ENCODE assay signal across 2 cellular contexts in the genomic region with DNA sequence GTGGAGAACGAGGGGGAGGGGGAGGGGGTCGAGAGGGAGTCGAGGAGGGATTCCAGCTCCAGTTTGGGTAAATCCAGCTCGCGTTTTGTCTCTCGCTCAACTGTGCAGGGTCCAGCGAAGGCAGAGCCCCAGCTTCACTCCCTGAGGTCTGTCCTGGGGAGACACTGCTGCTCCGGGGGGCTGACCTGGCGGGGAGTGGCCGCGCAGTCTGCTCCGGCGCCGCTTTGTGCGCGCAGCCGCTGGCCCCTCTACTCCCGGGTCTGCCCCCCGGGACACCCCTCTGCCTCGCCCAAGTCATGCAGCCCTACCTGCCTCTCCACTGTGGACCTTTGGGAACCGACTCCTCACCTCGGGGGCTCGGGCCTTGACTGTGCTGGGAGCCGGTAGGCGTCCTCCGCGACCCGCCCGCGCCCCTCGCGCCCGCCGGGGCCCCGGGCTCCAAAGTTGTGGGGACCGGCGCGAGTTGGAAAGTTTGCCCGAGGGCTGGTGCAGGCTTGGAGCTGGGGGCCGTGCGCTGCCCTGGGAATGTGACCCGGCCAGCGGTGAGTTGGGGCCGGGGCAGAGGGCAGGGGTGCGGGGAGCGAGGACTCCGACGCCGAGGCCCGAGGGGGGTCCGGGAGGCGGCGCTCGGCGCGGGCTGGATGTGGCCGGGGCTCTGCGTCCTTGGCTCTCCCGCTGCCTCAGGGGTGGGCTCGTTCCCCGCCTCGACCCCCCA.
TF ChIP-seq lines count a peak whose summit lies in the region.

A gene (plus strand): TSS at position 137 of the 715 bp plus-strand sequence. CDS start 12,002 bp downstream, outside the sequence.

TF ChIP-seq in GM23338, 12 proteins besides CTCF, POLR2A, EP300 and RAD21 (continues in another document):
- TF ChIP-seq EZH2phosphoT487 (IDR thresholded peaks at IDR 0.05; ENCODE audit: unreplicated experiment): no peak
- TF ChIP-seq, protein P1, sequence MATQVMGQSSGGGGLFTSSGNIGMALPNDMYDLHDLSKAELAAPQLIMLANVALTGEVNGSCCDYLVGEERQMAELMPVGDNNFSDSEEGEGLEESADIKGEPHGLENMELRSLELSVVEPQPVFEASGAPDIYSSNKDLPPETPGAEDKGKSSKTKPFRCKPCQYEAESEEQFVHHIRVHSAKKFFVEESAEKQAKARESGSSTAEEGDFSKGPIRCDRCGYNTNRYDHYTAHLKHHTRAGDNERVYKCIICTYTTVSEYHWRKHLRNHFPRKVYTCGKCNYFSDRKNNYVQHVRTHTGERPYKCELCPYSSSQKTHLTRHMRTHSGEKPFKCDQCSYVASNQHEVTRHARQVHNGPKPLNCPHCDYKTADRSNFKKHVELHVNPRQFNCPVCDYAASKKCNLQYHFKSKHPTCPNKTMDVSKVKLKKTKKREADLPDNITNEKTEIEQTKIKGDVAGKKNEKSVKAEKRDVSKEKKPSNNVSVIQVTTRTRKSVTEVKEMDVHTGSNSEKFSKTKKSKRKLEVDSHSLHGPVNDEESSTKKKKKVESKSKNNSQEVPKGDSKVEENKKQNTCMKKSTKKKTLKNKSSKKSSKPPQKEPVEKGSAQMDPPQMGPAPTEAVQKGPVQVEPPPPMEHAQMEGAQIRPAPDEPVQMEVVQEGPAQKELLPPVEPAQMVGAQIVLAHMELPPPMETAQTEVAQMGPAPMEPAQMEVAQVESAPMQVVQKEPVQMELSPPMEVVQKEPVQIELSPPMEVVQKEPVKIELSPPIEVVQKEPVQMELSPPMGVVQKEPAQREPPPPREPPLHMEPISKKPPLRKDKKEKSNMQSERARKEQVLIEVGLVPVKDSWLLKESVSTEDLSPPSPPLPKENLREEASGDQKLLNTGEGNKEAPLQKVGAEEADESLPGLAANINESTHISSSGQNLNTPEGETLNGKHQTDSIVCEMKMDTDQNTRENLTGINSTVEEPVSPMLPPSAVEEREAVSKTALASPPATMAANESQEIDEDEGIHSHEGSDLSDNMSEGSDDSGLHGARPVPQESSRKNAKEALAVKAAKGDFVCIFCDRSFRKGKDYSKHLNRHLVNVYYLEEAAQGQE (IDR thresholded peaks at IDR 0.05; ENCODE audit: unreplicated experiment): peak; percentile 31
- TF ChIP-seq, protein P2, sequence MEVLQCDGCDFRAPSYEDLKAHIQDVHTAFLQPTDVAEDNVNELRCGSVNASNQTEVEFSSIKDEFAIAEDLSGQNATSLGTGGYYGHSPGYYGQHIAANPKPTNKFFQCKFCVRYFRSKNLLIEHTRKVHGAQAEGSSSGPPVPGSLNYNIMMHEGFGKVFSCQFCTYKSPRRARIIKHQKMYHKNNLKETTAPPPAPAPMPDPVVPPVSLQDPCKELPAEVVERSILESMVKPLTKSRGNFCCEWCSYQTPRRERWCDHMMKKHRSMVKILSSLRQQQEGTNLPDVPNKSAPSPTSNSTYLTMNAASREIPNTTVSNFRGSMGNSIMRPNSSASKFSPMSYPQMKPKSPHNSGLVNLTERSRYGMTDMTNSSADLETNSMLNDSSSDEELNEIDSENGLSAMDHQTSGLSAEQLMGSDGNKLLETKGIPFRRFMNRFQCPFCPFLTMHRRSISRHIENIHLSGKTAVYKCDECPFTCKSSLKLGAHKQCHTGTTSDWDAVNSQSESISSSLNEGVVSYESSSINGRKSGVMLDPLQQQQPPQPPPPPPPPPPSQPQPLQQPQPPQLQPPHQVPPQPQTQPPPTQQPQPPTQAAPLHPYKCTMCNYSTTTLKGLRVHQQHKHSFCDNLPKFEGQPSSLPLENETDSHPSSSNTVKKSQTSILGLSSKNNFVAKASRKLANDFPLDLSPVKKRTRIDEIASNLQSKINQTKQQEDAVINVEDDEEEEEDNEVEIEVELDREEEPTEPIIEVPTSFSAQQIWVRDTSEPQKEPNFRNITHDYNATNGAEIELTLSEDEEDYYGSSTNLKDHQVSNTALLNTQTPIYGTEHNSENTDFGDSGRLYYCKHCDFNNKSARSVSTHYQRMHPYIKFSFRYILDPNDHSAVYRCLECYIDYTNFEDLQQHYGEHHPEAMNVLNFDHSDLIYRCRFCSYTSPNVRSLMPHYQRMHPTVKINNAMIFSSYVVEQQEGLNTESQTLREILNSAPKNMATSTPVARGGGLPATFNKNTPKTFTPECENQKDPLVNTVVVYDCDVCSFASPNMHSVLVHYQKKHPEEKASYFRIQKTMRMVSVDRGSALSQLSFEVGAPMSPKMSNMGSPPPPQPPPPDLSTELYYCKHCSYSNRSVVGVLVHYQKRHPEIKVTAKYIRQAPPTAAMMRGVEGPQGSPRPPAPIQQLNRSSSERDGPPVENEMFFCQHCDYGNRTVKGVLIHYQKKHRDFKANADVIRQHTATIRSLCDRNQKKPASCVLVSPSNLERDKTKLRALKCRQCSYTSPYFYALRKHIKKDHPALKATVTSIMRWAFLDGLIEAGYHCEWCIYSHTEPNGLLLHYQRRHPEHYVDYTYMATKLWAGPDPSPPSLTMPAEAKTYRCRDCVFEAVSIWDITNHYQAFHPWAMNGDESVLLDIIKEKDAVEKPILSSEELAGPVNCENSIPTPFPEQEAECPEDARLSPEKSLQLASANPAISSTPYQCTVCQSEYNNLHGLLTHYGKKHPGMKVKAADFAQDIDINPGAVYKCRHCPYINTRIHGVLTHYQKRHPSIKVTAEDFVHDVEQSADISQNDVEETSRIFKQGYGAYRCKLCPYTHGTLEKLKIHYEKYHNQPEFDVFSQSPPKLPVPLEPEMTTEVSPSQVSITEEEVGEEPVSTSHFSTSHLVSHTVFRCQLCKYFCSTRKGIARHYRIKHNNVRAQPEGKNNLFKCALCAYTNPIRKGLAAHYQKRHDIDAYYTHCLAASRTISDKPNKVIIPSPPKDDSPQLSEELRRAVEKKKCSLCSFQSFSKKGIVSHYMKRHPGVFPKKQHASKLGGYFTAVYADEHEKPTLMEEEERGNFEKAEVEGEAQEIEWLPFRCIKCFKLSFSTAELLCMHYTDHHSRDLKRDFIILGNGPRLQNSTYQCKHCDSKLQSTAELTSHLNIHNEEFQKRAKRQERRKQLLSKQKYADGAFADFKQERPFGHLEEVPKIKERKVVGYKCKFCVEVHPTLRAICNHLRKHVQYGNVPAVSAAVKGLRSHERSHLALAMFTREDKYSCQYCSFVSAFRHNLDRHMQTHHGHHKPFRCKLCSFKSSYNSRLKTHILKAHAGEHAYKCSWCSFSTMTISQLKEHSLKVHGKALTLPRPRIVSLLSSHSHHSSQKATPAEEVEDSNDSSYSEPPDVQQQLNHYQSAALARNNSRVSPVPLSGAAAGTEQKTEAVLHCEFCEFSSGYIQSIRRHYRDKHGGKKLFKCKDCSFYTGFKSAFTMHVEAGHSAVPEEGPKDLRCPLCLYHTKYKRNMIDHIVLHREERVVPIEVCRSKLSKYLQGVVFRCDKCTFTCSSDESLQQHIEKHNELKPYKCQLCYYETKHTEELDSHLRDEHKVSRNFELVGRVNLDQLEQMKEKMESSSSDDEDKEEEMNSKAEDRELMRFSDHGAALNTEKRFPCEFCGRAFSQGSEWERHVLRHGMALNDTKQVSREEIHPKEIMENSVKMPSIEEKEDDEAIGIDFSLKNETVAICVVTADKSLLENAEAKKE (CRISPR knock-in tag; IDR thresholded peaks at IDR 0.05): no peak
- TF ChIP-seq ZNF114 (CRISPR knock-in tag; IDR thresholded peaks at IDR 0.05): no peak
- TF ChIP-seq POLR2AphosphoS5 (IDR thresholded peaks at IDR 0.05; ENCODE audit: low read depth): peak; percentile 97
- TF ChIP-seq STAT1 (IDR thresholded peaks at IDR 0.05; ENCODE audit: unreplicated experiment): no peak
- no peak for TF ChIP-seq ZNF331 (CRISPR knock-in tag; IDR thresholded peaks at IDR 0.05; ENCODE audit: low read depth)
- TF ChIP-seq EZH2 (IDR thresholded peaks at IDR 0.05; ENCODE audit: low read depth, unreplicated experiment): no peak
- no peak for TF ChIP-seq JUNB (IDR thresholded peaks at IDR 0.05; ENCODE audit: unreplicated experiment)
- TF ChIP-seq NANOG (IDR thresholded peaks at IDR 0.05; ENCODE audit: borderline replicate concordance): no peak

TF ChIP-seq in GM12878, 131 proteins besides CTCF, POLR2A, EP300 and RAD21:
- TF ChIP-seq RUNX3 (IDR thresholded peaks at IDR 0.05; ENCODE audit: low read length) (peak; percentile 4; the same call in 1 of the 2 replicates), LARP7 (IDR thresholded peaks at IDR 0.05) (no peak), SPI1 (IDR thresholded peaks at IDR 0.05; ENCODE audit: borderline replicate concordance, insufficient read depth, low read depth, low read length) (no peak), SMARCA5 (IDR thresholded peaks at IDR 0.05) (no peak), CREB1 (IDR thresholded peaks at IDR 0.05; ENCODE audit: low read depth) (no peak), SP1 (IDR thresholded peaks at IDR 0.05; ENCODE audit: low read depth, low read length) (peak; percentile 74)
